ENCODE assay signal across 15 cellular contexts in genomic region chr20:39004508-39004907, GRCh38. TPM values are rescaled to one million over a fixed set of nuclear protein-coding genes. Genes with fewer than 3 reads are reported as not detected.
DNase-seq lines count a peak whose midpoint lies in the region; ATAC-seq and TF ChIP-seq lines count a peak whose summit lies in the region.
"Had no signal": no experiment of that assay in that cellular context is flagged by ENCODE, and none has a peak within 500 bp of the region (broad histone marks: within the 10 kb centered on the region; RNA-seq: fewer than 3 reads in every experiment).

No MANE protein-coding gene starts in this region.

- BruUV-seq in Calu3 (replicated peaks; lab: Mats Ljungman, UMichigan): no TSS peak

- H3K27ac ChIP-seq in MM.1S (ENCODE audit: low read length) (no peak overlapping the region), hepatocyte (no peak overlapping the region)
- H3K27ac ChIP-seq: epithelial cell of prostate, spleen had no signal

- H3K9me2 ChIP-seq in MM.1S (replicated peaks; ENCODE audit: insufficient read depth, low read length) (no peaks in the 10 kb centered on the region), hepatocyte (replicated peaks; ENCODE audit: insufficient read depth) (no peaks in the 10 kb centered on the region)

- H3K4me3 Mint-ChIP-seq in Calu3 (ENCODE audit: low read depth, unreplicated experiment): no peak overlapping the region
- H3K4me3 Mint-ChIP-seq: immature natural killer cell; nephron; stimulated activated naive CD8-positive, alpha-beta T cell treated with anti-CD3 and anti-CD28 coated beads, Interleukin-15, Interleukin-2, amounts not matched to agents 100 ng/mL and 50 ng/mL, for 24 hours had no signal

- TF ChIP-seq CTCF in Calu3 (IDR thresholded peaks at IDR 0.05; ENCODE audit: unreplicated experiment) (no peak), MM.1S (IDR thresholded peaks at IDR 0.05; ENCODE audit: low read length) (no peak), hepatocyte (IDR thresholded peaks at IDR 0.05; ENCODE audit: poor library complexity) (no peak)

- no peak overlapping the region for H3K27ac Mint-ChIP-seq in Calu3 (ENCODE audit: unreplicated experiment)
- H3K27ac Mint-ChIP-seq: immature natural killer cell; nephron; stimulated activated naive CD8-positive, alpha-beta T cell treated with anti-CD3 and anti-CD28 coated beads, Interleukin-15, Interleukin-2, amounts not matched to agents 100 ng/mL and 50 ng/mL, for 24 hours had no signal

- H3K9me3 ChIP-seq in MM.1S (replicated peaks; ENCODE audit: insufficient read depth, low read length) (no peaks in the 10 kb centered on the region), hepatocyte (ENCODE audit: low read depth) (no peaks in the 10 kb centered on the region)
- H3K9me3 ChIP-seq: spleen had no signal

- no peaks in the 10 kb centered on the region for H3K9me3 Mint-ChIP-seq in Calu3 (ENCODE audit: low read depth, unreplicated experiment)
- H3K9me3 Mint-ChIP-seq: immature natural killer cell; nephron; stimulated activated naive CD8-positive, alpha-beta T cell treated with anti-CD3 and anti-CD28 coated beads, Interleukin-15, Interleukin-2, amounts not matched to agents 100 ng/mL and 50 ng/mL, for 24 hours had no signal

- H2AFZ ChIP-seq in MM.1S (ENCODE audit: low read length) (no peak overlapping the region), hepatocyte (no peak overlapping the region)

- peaks cover 8% of the 10 kb centered on the region; the same call in 1 of the 2 replicates for H3F3A ChIP-seq in MM.1S (ENCODE audit: insufficient read depth, low read length)

- H4K20me1 ChIP-seq in MM.1S (ENCODE audit: insufficient read depth, low read length) (0 out of 2 replicates have a peak, but pooled peaks cover 3% of the 10 kb centered on the region), hepatocyte (ENCODE audit: insufficient read depth, poor library complexity, severe bottlenecking) (no peaks in the 10 kb centered on the region)

- H3K27me3 Mint-ChIP-seq in Calu3 (ENCODE audit: unreplicated experiment): no peaks in the 10 kb centered on the region
- H3K27me3 Mint-ChIP-seq: stimulated activated naive CD8-positive, alpha-beta T cell treated with anti-CD3 and anti-CD28 coated beads, Interleukin-15, Interleukin-2, amounts not matched to agents 100 ng/mL and 50 ng/mL, for 24 hours had no signal

- H3K79me2 ChIP-seq in MM.1S (ENCODE audit: low read length) (no peaks in the 10 kb centered on the region), hepatocyte (no peaks in the 10 kb centered on the region)

- H3K4me3 ChIP-seq in MM.1S (ENCODE audit: low read length) (no peak overlapping the region), hepatocyte (no peak overlapping the region)
- H3K4me3 ChIP-seq: spleen had no signal

- ATAC-seq in GM21723 (IDR thresholded peaks at IDR 0.05; ENCODE audit: unreplicated experiment): no peak
- ATAC-seq in SK-N-SH treated with all-trans-retinoic acid at 6 μM for 48 hours: no peak

- peaks cover 26% of the 10 kb centered on the region for H3K4me1 Mint-ChIP-seq in Calu3 (ENCODE audit: low read depth, unreplicated experiment)
- H3K4me1 Mint-ChIP-seq: nephron had no signal

- H3K4me1 ChIP-seq in MM.1S (ENCODE audit: low read length) (peaks cover 7% of the 10 kb centered on the region), hepatocyte (ENCODE audit: insufficient read depth) (no peaks in the 10 kb centered on the region)

- H3K27me3 ChIP-seq in MM.1S (replicated peaks; ENCODE audit: insufficient read depth, low read length) (no peaks in the 10 kb centered on the region), hepatocyte (no peaks in the 10 kb centered on the region)
- H3K27me3 ChIP-seq: spleen had no signal

- H3K9ac ChIP-seq in MM.1S (ENCODE audit: low read length): no peak overlapping the region

- no peaks in the 10 kb centered on the region; the same call in 1 of the 2 replicates for H3K36me3 ChIP-seq in MM.1S (replicated peaks; ENCODE audit: insufficient read depth, low read length)
- H3K36me3 ChIP-seq in hepatocyte (replicated peaks; ENCODE audit: insufficient read depth, low read depth): no peaks in the 10 kb centered on the region

- DNase-seq in Calu3 (peak; percentile 87), MM.1S (peak; percentile 80), RPMI8226 (peak; percentile 91), hepatocyte (ENCODE audit: low spot score) (peak; percentile 20), cerebellar nuclear complex (lab: John Stamatoyannopoulos, UW) (no peak), GM03348 (ENCODE audit: low spot score) (no peak)
- DNase-seq: HCEC 1CT, immature natural killer cell, Right ventricle myocardium superior, spleen had no signal

- H3K36me3 Mint-ChIP-seq in Calu3 (ENCODE audit: insufficient read depth, unreplicated experiment): peaks cover 16% of the 10 kb centered on the region

- 60% methylated on average over 1 of the region's 1 CpG for WGBS in hepatocyte (ENCODE audit: low lambda C conversion rate, missing lambda C conversion rate)

- CTCF ChIA-PET in Calu3 (lab: Charles Lee): interaction anchor here (0.6 to 1.7 kb wide), 7 partner anchors 19 to 262 kb away, joined by 3 to 19 read pairs (median 3); partner anchors contain the start of genes DHX35 and FAM83D

- H3K4me2 ChIP-seq in MM.1S (ENCODE audit: low read depth, low read length): no peak overlapping the region
- no peak overlapping the region for H3K4me2 ChIP-seq in hepatocyte

- intact Hi-C loops in Calu3 (cut with micrococcal nuclease; ENCODE audit: unreplicated experiment): loop anchor here (1.0 kb wide), 1 partner anchor 44 kb away; no protein-coding TSS in a partner anchor

TF ChIP-seq in SK-N-SH treated with all-trans-retinoic acid at 6 μM for 48 hours, 23 proteins besides CTCF, POLR2A, EP300 and RAD21:
- TF ChIP-seq ARNTL (CRISPR knock-in tag; IDR thresholded peaks at IDR 0.05; ENCODE audit: borderline replicate concordance, low read depth): no peak
- TF ChIP-seq OSR1 (CRISPR knock-in tag; IDR thresholded peaks at IDR 0.05): no peak
- TF ChIP-seq ZNF8 (CRISPR knock-in tag; IDR thresholded peaks at IDR 0.05): no peak
- no peak for TF ChIP-seq TCF4 (CRISPR knock-in tag; IDR thresholded peaks at IDR 0.05; ENCODE audit: borderline replicate concordance)
- TF ChIP-seq RARB (CRISPR knock-in tag; IDR thresholded peaks at IDR 0.05): no peak
- no peak for TF ChIP-seq ZFP30 (CRISPR knock-in tag; IDR thresholded peaks at IDR 0.05)
- TF ChIP-seq CREB5 (CRISPR knock-in tag; IDR thresholded peaks at IDR 0.05; ENCODE audit: low read depth): no peak
- TF ChIP-seq PATZ1 (CRISPR knock-in tag; IDR thresholded peaks at IDR 0.05; ENCODE audit: borderline replicate concordance): no peak
- no peak for TF ChIP-seq ZFP3 (CRISPR knock-in tag; IDR thresholded peaks at IDR 0.05)
- TF ChIP-seq ZNF565 (CRISPR knock-in tag; conservative IDR thresholded peaks at IDR 0.05; ENCODE audit: low read depth): no peak
- TF ChIP-seq GLIS3 (CRISPR knock-in tag; IDR thresholded peaks at IDR 0.05): no peak
- no peak for TF ChIP-seq CSDC2 (CRISPR knock-in tag; IDR thresholded peaks at IDR 0.05)
- no peak for TF ChIP-seq SNAI2 (CRISPR knock-in tag; IDR thresholded peaks at IDR 0.05)
- no peak for TF ChIP-seq BACH2 (CRISPR knock-in tag; IDR thresholded peaks at IDR 0.05; ENCODE audit: borderline replicate concordance)
- no peak for TF ChIP-seq ESRRG (CRISPR knock-in tag; IDR thresholded peaks at IDR 0.05)
- no peak for TF ChIP-seq ISL1 (CRISPR knock-in tag; IDR thresholded peaks at IDR 0.05)
- TF ChIP-seq TOX (CRISPR knock-in tag; IDR thresholded peaks at IDR 0.05; ENCODE audit: borderline replicate concordance): no peak
- no peak for TF ChIP-seq ZC3H10 (CRISPR knock-in tag; IDR thresholded peaks at IDR 0.05)
TF ChIP-seq in SK-N-SH treated with all-trans-retinoic acid at 6 μM for 48 hours: peak in this region for 0.

RNA-seq across cellular contexts. Expression of gene DHX35, which starts 42.4 kb away (rescaled TPM):
- total RNA-seq in Calu3 (2022) (18.9 and 19.1 TPM in 2 replicates), hepatocyte (8.6 and 10.6 TPM in 2 replicates)
- 4.4 and 6.7 TPM in 2 replicates for polyA plus RNA-seq in hepatocyte

Comparison
In these comparisons a context has a peak if more than half of its experiments do, and no peak if none do; other contexts are left out.
1. DNase-seq: peak in Calu3 (single experiment), MM.1S (single experiment), RPMI8226 (single experiment) and hepatocyte (single experiment); none in cerebellar nuclear complex (0 of 2) and GM03348 (single experiment).